Comparison of ENCODE assay signal across 8 cellular contexts in genomic region chr22:17084554-17085276, GRCh38. TPM values are rescaled to one million over a fixed set of nuclear protein-coding genes. Genes with fewer than 3 reads are reported as not detected.
A peak's percentile ranks its signal among the peaks of the same experiment; 100 is the strongest.
DNase-seq lines count a peak whose midpoint lies in the region; ATAC-seq and TF ChIP-seq lines count a peak whose summit lies in the region.

IL17RA (plus strand) TSS chr22:17085000; CDS start chr22:17085092, 92 bp downstream.

- ATAC-seq in HG02642 (IDR thresholded peaks at IDR 0.05; ENCODE audit: poor library complexity, unreplicated experiment) (peak; percentile 88), T-cell (replicated peaks in 1 of 4) (peak; percentile 89 to 94 (median 90)), left ventricle myocardium superior (peak; percentile 99), upper lobe of right lung (peak; percentile 98)

- H3K27me3 ChIP-seq in upper lobe of right lung, result no peaks in the 10 kb centered on the region

- no peaks in the 10 kb centered on the region for H3K9me3 Mint-ChIP-seq in T-cell
- H3K9me3 Mint-ChIP-seq in progenitor cell of endocrine pancreas (ENCODE audit: low read depth), result no peaks in the 10 kb centered on the region

- POLR2A ChIA-PET in T-cell (lab: Charles Lee), result no interaction called here

- CTCF ChIA-PET in T-cell (lab: Charles Lee), result no interaction called here

- H3K4me3 Mint-ChIP-seq in T-cell (peak within 1 kb of the TSS; percentile 93 to 96 (median 93)), progenitor cell of endocrine pancreas (ENCODE audit: low read depth) (peak within 1 kb of the TSS; percentile 78)

- H3K36me3 ChIP-seq in upper lobe of right lung, result no peaks in the 10 kb centered on the region

- H3K4me1 Mint-ChIP-seq in T-cell (peaks cover 41 to 49% (median 45%) of the 10 kb centered on the region in 3 donors), progenitor cell of endocrine pancreas (ENCODE audit: low read depth) (peaks cover 2% of the 10 kb centered on the region)

- peak within 1 kb of the TSS; percentile 98 for H3K27ac Mint-ChIP-seq in T-cell
- H3K27ac Mint-ChIP-seq in progenitor cell of endocrine pancreas, result peak within 1 kb of the TSS; percentile 41

- peak; percentile 96 for DNase-seq in GM12865 (ENCODE audit: low read depth)
- peak; percentile 61 to 84 (median 76) for DNase-seq in NCI-H1417 (lab: John Stamatoyannopoulos, UW)
- DNase-seq in T-cell, result peak; percentile 83 to 97 (median 91)
- peak; percentile 73 for DNase-seq in amniotic stem cell (lab: John Stamatoyannopoulos, UW)
- peak; percentile 92 for DNase-seq in left ventricle myocardium superior
- DNase-seq in progenitor cell of endocrine pancreas (ENCODE audit: low spot score, unreplicated experiment), result peak; percentile 74
- peak; percentile 96 for DNase-seq in upper lobe of right lung

- H3K27me3 Mint-ChIP-seq in T-cell (no peaks in the 10 kb centered on the region), progenitor cell of endocrine pancreas (peaks cover 22% of the 10 kb centered on the region)

- H3K36me3 Mint-ChIP-seq in T-cell (no peaks in the 10 kb centered on the region), progenitor cell of endocrine pancreas (ENCODE audit: insufficient read depth) (no peaks in the 10 kb centered on the region)

- H3K4me3 ChIP-seq in GM12865 (ENCODE audit: low read depth, low read length), result peak within 1 kb of the TSS; percentile 94
- H3K4me3 ChIP-seq in upper lobe of right lung, result peak within 1 kb of the TSS; percentile 97

- H3K4me1 ChIP-seq in upper lobe of right lung, result peaks cover 31% of the 10 kb centered on the region

- peak within 1 kb of the TSS; percentile 95 for H3K27ac ChIP-seq in upper lobe of right lung

- intact Hi-C loops in left ventricle myocardium superior (cut with micrococcal nuclease), result no loop called here
- intact Hi-C loops in upper lobe of right lung (cut with DNase I), result no loop called here

- no peak for TF ChIP-seq CTCF in GM12865 (IDR thresholded peaks at IDR 0.05; ENCODE audit: insufficient read depth, low read depth, low read length, missing control alignments)
- no peak for TF ChIP-seq CTCF in progenitor cell of endocrine pancreas (IDR thresholded peaks at IDR 0.05; ENCODE audit: unreplicated experiment)
- TF ChIP-seq CTCF in upper lobe of right lung (IDR thresholded peaks at IDR 0.05), result no peak

- no peaks in the 10 kb centered on the region for H3K9me3 ChIP-seq in upper lobe of right lung

RNA-seq across cellular contexts. Expression of gene IL17RA, which starts in this region (rescaled TPM):
- total RNA-seq in T-cell (10 to 100 TPM; 38.8 to 72.7 (median 61.8) TPM), left ventricle myocardium superior (10.1 TPM), progenitor cell of endocrine pancreas (8.4 and 10.0 TPM in 2 replicates), upper lobe of right lung (49.8 TPM)

Comparison
In these comparisons a context has a peak if more than half of its experiments do, and no peak if none do; other contexts are left out.
1. Peak in every context shown above with its lines: DNase-seq, ATAC-seq, H3K4me3 ChIP-seq and H3K27ac ChIP-seq.